1 cellular context compared by ENCODE assay signal in the genomic region with DNA sequence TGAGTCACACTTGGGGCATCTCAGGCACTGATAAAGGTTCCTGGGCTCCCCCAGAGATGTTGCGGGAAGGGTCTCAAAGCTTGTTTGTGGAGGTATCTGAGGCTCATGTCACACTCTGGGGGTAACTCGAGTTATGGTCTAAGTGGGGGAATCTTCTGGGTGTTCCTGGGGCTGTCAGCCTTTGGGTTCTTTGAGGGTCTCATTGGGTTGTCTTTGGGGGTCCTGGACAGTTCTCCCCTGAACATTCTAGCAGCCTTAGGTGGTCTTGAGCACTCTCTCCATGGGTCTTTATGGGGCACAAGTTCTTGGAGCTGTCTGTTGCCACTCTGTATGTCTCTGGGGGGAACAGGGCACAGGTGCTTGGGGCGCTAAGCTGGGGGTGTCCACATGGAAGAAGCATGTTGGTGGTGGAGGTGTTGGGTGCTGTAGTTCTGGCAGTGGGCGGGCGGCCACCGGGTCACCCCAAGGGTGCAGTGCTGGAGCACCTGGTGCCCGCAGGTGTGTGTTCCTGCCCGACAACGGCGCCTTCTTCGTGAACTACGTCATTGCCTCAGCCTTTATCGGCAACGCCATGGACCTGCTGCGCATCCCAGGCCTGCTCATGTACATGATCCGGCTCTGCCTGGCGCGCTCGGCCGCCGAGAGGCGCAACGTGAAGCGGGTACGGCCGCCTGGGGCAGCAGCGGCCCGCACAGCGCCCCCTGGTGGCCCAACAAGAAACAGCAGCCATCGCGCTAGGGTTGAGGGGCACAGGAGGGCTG.
TF ChIP-seq lines count a peak whose summit lies in the region.

No MANE protein-coding gene starts in this region.

TF ChIP-seq in K562, 482 proteins besides CTCF, POLR2A, EP300 and RAD21 (continued from another document):
- TF ChIP-seq, protein P1, sequence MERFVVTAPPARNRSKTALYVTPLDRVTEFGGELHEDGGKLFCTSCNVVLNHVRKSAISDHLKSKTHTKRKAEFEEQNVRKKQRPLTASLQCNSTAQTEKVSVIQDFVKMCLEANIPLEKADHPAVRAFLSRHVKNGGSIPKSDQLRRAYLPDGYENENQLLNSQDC (CRISPR knock-in tag; IDR thresholded peaks at IDR 0.05), result peak; percentile 20; the same call in 1 of the 2 replicates
- TF ChIP-seq MXI1 (IDR thresholded peaks at IDR 0.05; ENCODE audit: low read depth, low read length) (0 out of 2 replicates have a peak, but pooled peaks have one; percentile 31), TCF3 (CRISPR knock-in tag; IDR thresholded peaks at IDR 0.05) (peak; percentile 55), EZH2 (IDR thresholded peaks at IDR 0.05; ENCODE audit: borderline replicate concordance, low read depth, low read length) (no peak), ZNF384 (IDR thresholded peaks at IDR 0.05; ENCODE audit: low read depth, low read length) (peak; percentile 27; the same call in 1 of the 2 replicates), ZNF224 (CRISPR knock-in tag; IDR thresholded peaks at IDR 0.05) (no peak), ZZZ3 (IDR thresholded peaks at IDR 0.05) (no peak), FOXJ2 (tag; IDR thresholded peaks at IDR 0.05) (no peak), NCOR1 (IDR thresholded peaks at IDR 0.05) (peak; percentile 41; the same call in 1 of the 2 replicates)
- TF ChIP-seq, protein P2, sequence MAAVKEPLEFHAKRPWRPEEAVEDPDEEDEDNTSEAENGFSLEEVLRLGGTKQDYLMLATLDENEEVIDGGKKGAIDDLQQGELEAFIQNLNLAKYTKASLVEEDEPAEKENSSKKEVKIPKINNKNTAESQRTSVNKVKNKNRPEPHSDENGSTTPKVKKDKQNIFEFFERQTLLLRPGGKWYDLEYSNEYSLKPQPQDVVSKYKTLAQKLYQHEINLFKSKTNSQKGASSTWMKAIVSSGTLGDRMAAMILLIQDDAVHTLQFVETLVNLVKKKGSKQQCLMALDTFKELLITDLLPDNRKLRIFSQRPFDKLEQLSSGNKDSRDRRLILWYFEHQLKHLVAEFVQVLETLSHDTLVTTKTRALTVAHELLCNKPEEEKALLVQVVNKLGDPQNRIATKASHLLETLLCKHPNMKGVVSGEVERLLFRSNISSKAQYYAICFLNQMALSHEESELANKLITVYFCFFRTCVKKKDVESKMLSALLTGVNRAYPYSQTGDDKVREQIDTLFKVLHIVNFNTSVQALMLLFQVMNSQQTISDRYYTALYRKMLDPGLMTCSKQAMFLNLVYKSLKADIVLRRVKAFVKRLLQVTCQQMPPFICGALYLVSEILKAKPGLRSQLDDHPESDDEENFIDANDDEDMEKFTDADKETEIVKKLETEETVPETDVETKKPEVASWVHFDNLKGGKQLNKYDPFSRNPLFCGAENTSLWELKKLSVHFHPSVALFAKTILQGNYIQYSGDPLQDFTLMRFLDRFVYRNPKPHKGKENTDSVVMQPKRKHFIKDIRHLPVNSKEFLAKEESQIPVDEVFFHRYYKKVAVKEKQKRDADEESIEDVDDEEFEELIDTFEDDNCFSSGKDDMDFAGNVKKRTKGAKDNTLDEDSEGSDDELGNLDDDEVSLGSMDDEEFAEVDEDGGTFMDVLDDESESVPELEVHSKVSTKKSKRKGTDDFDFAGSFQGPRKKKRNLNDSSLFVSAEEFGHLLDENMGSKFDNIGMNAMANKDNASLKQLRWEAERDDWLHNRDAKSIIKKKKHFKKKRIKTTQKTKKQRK (IDR thresholded peaks at IDR 0.05; ENCODE audit: borderline replicate concordance, low read depth, low read length), result 0 out of 2 replicates have a peak, but pooled peaks have one; percentile 37
- TF ChIP-seq, protein P3, sequence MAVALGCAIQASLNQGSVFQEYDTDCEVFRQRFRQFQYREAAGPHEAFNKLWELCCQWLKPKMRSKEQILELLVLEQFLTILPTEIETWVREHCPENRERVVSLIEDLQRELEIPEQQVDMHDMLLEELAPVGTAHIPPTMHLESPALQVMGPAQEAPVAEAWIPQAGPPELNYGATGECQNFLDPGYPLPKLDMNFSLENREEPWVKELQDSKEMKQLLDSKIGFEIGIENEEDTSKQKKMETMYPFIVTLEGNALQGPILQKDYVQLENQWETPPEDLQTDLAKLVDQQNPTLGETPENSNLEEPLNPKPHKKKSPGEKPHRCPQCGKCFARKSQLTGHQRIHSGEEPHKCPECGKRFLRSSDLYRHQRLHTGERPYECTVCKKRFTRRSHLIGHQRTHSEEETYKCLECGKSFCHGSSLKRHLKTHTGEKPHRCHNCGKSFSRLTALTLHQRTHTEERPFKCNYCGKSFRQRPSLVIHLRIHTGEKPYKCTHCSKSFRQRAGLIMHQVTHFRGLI (CRISPR knock-in tag; IDR thresholded peaks at IDR 0.05), result no peak
- TF ChIP-seq, protein P4, sequence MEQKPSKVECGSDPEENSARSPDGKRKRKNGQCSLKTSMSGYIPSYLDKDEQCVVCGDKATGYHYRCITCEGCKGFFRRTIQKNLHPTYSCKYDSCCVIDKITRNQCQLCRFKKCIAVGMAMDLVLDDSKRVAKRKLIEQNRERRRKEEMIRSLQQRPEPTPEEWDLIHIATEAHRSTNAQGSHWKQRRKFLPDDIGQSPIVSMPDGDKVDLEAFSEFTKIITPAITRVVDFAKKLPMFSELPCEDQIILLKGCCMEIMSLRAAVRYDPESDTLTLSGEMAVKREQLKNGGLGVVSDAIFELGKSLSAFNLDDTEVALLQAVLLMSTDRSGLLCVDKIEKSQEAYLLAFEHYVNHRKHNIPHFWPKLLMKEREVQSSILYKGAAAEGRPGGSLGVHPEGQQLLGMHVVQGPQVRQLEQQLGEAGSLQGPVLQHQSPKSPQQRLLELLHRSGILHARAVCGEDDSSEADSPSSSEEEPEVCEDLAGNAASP (IDR thresholded peaks at IDR 0.05), result no peak
- TF ChIP-seq, protein P5, sequence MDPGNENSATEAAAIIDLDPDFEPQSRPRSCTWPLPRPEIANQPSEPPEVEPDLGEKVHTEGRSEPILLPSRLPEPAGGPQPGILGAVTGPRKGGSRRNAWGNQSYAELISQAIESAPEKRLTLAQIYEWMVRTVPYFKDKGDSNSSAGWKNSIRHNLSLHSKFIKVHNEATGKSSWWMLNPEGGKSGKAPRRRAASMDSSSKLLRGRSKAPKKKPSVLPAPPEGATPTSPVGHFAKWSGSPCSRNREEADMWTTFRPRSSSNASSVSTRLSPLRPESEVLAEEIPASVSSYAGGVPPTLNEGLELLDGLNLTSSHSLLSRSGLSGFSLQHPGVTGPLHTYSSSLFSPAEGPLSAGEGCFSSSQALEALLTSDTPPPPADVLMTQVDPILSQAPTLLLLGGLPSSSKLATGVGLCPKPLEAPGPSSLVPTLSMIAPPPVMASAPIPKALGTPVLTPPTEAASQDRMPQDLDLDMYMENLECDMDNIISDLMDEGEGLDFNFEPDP (CRISPR knock-in tag; IDR thresholded peaks at IDR 0.05), result no peak
- TF ChIP-seq, protein P6, sequence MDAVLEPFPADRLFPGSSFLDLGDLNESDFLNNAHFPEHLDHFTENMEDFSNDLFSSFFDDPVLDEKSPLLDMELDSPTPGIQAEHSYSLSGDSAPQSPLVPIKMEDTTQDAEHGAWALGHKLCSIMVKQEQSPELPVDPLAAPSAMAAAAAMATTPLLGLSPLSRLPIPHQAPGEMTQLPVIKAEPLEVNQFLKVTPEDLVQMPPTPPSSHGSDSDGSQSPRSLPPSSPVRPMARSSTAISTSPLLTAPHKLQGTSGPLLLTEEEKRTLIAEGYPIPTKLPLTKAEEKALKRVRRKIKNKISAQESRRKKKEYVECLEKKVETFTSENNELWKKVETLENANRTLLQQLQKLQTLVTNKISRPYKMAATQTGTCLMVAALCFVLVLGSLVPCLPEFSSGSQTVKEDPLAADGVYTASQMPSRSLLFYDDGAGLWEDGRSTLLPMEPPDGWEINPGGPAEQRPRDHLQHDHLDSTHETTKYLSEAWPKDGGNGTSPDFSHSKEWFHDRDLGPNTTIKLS (IDR thresholded peaks at IDR 0.05; ENCODE audit: borderline replicate concordance, low read depth), result no peak
